Comparison of ENCODE assay signal across 11 cellular contexts in the genomic region with DNA sequence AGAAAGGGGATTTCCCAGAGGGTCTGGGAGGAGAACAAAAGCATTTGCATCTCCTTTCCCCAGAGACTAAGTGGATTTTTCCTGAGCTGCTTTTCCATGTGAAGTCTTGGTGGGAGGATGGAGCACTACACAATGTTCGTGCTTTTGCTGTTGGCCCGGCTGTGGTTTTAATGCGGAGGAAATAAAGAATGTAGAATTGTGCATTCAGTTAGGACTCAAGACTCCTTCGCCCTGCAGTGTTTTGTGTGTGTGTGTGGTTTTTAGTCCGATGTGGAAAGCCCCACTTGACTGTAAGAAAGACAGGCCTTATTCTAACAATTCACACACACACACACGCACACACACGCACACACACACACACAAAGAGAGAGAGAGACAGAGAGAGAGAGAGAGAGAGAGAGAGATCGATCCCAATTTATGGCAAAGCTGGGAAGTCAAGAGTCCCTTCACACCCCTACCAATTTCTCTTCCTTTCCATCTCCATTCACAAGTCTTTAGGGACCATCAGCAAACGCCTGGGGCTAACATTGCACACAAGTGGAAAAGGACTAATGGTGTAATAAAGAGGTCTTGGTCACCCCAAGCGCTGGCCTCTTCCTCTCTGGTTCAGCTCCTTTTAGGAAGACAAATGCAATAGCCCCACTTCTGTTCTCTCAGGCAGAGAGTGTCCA. TPM values are rescaled to one million over a fixed set of nuclear protein-coding genes. Genes with fewer than 3 reads are reported as not detected.
DNase-seq lines count a peak whose midpoint lies in the region; ATAC-seq and TF ChIP-seq lines count a peak whose summit lies in the region.
"Had no signal": no experiment of that assay in that cellular context is flagged by ENCODE, and none has a peak within 500 bp of the region (broad histone marks: within the 10 kb centered on the region; RNA-seq: fewer than 3 reads in every experiment).

No MANE protein-coding gene starts in this region.

- no peak for ATAC-seq in heart right ventricle
- ATAC-seq in WTC11: no peak

- TF ChIP-seq CTCF in heart right ventricle (IDR thresholded peaks at IDR 0.05): no peak
- TF ChIP-seq CTCF in right atrium auricular region (IDR thresholded peaks at IDR 0.05): no peak
- TF ChIP-seq CTCF in WTC11 (IDR thresholded peaks at IDR 0.05): no peak
- TF ChIP-seq CTCF in fibroblast of pulmonary artery (IDR thresholded peaks at IDR 0.05; ENCODE audit: low read length, missing control alignments): no peak

- H3K27ac Mint-ChIP-seq in WTC11: peak overlapping the region; percentile 95

- H3K4me1 Mint-ChIP-seq in WTC11: peaks cover 47% of the 10 kb centered on the region

- no peaks in the 10 kb centered on the region for H3K9me3 Mint-ChIP-seq in WTC11

- peaks cover 2% of the 10 kb centered on the region; the same call in 1 of the 2 replicates for H3K36me3 Mint-ChIP-seq in WTC11

- H3K9ac ChIP-seq in subcutaneous abdominal adipose tissue (ENCODE audit: low read length in 5 of 5): no peak overlapping the region

- H3K4me3 Mint-ChIP-seq in WTC11: peak overlapping the region; percentile 37

- H3K36me3 ChIP-seq in heart right ventricle (no peaks in the 10 kb centered on the region), right atrium auricular region (no peaks in the 10 kb centered on the region), subcutaneous abdominal adipose tissue (ENCODE audit: control insufficient read depth in 5 of 5, insufficient read depth in 5 of 5, low read length in 5 of 5) (no peaks in the 10 kb centered on the region)
- H3K36me3 ChIP-seq: WERI-Rb-1 had no signal

- 46 to 62% methylated on average over 10 of the region's 10 CpGs for WGBS in heart right ventricle, 2 donors

- peaks cover 0 to 49% (median 0%) of the 10 kb centered on the region in 7 donors for H3K27me3 ChIP-seq in heart right ventricle
- no peaks in the 10 kb centered on the region for H3K27me3 ChIP-seq in right atrium auricular region
- H3K27me3 ChIP-seq in subcutaneous abdominal adipose tissue (ENCODE audit: control insufficient read depth in 5 of 5, insufficient read depth in 4 of 5, low read length in 5 of 5): peaks cover 0 to 19% (median 7%) of the 10 kb centered on the region in 5 donors

- POLR2A ChIA-PET in WTC11 (lab: Charles Lee): no interaction called here

- intact Hi-C loops in heart right ventricle (cut with DNase I): loop anchor here in 3 of 10 donors (5.0 kb wide), 2 partner anchors 36 to 106 kb away; no protein-coding TSS in a partner anchor

- CTCF ChIA-PET in WTC11 (lab: Charles Lee): interaction anchor here (0.8 to 0.9 kb wide), 2 partner anchors 29 to 67 kb away, joined by 3 to 5 read pairs; no protein-coding TSS in a partner anchor

- H3K27ac ChIP-seq in heart right ventricle (peak overlapping the region in 8 of 10 donors; percentile 3 to 73 (median 57)), right atrium auricular region (no peak overlapping the region), subcutaneous abdominal adipose tissue (ENCODE audit: low read depth, low read length) (peak overlapping the region; percentile 9)
- H3K27ac ChIP-seq: WERI-Rb-1 had no signal

- H3K4me1 ChIP-seq in heart right ventricle: peaks cover 0 to 39% (median 10%) of the 10 kb centered on the region in 9 donors
- peaks cover 0 to 10% of the 10 kb centered on the region in 2 donors for H3K4me1 ChIP-seq in right atrium auricular region
- H3K4me1 ChIP-seq in subcutaneous abdominal adipose tissue (ENCODE audit: control insufficient read depth in 5 of 5, insufficient read depth in 5 of 5, low read length in 5 of 5): peaks cover 0 to 30% (median 5%) of the 10 kb centered on the region in 5 donors

- DNase-seq in heart right ventricle: no peak
- no peak for DNase-seq in right atrium auricular region (ENCODE audit: low spot score)
- no peak for DNase-seq in WTC11 (ENCODE audit: low spot score)
- DNase-seq in fibroblast of pulmonary artery (ENCODE audit: low read depth): peak; percentile 84
- DNase-seq in RPMI8226: no peak
- DNase-seq in NAMALWA (ENCODE audit: low spot score): no peak
- DNase-seq in central memory CD4-positive, alpha-beta T cell: no peak
- DNase-seq: cortex of kidney, NCI-H2171 treated with DMSO at 0.1 percent for 48 hours, WERI-Rb-1 had no signal

- peaks cover 4% of the 10 kb centered on the region for H3K27me3 Mint-ChIP-seq in WTC11 (ENCODE audit: low read depth)

- H3K4me3 ChIP-seq in heart right ventricle: no peak overlapping the region
- no peak overlapping the region for H3K4me3 ChIP-seq in right atrium auricular region
- no peak overlapping the region for H3K4me3 ChIP-seq in fibroblast of pulmonary artery (replicated peaks; ENCODE audit: low read depth, low read length)
- peak overlapping the region in 1 of 5 donors; percentile 27 for H3K4me3 ChIP-seq in subcutaneous abdominal adipose tissue (ENCODE audit: low read depth in 1 of 5, low read length in 5 of 5)

- H3K9me3 ChIP-seq in heart right ventricle (no peaks in the 10 kb centered on the region), right atrium auricular region (no peaks in the 10 kb centered on the region), subcutaneous abdominal adipose tissue (ENCODE audit: control insufficient read depth in 5 of 5, low read length in 5 of 5) (peaks cover 0 to 4% (median 3%) of the 10 kb centered on the region in 5 donors)

TF ChIP-seq in WTC11, 78 proteins besides CTCF, POLR2A, EP300 and RAD21:
- TF ChIP-seq TCF7 (CRISPR knock-in tag; IDR thresholded peaks at IDR 0.05; ENCODE audit: low read depth) (no peak), IRF2 (CRISPR knock-in tag; IDR thresholded peaks at IDR 0.05; ENCODE audit: borderline replicate concordance, low read depth) (no peak), SP1 (CRISPR knock-in tag; conservative IDR thresholded peaks at IDR 0.05) (no peak), RORB (CRISPR knock-in tag; IDR thresholded peaks at IDR 0.05) (no peak), TP53 (CRISPR knock-in tag; IDR thresholded peaks at IDR 0.05) (no peak)
TF ChIP-seq in WTC11: peak in this region for 0.

RNA-seq across cellular contexts. Expression of a gene that starts 44.2 kb away (rescaled TPM):
- not detected for total RNA-seq in heart right ventricle
- polyA plus RNA-seq in heart right ventricle: not detected
- not detected for total RNA-seq in right atrium auricular region
- 0.52 to 0.62 TPM (median 0.53 TPM) in 3 replicates for total RNA-seq in WTC11 (2021)

Comparison
In these comparisons a context has a peak if more than half of its experiments do, and no peak if none do; other contexts are left out.
1. H3K27ac ChIP-seq: peak in heart right ventricle (8 of 10) and subcutaneous abdominal adipose tissue (single experiment); none in right atrium auricular region (0 of 2).